9 cellular contexts compared by ENCODE assay signal in genomic region chr10:132411561-132412253, GRCh38. TPM values are rescaled to one million over a fixed set of nuclear protein-coding genes. Genes with fewer than 3 reads are reported as not detected.
A peak's percentile ranks its signal among the peaks of the same experiment; 100 is the strongest.
DNase-seq lines count a peak whose midpoint lies in the region; ATAC-seq and TF ChIP-seq lines count a peak whose summit lies in the region.
"Had no signal": no experiment of that assay in that cellular context is flagged by ENCODE, and none has a peak within 500 bp of the region (broad histone marks: within the 10 kb centered on the region; RNA-seq: fewer than 3 reads in every experiment).

No MANE protein-coding gene starts in this region.

- POLR2A ChIA-PET in activated CD8-positive, alpha-beta T cell treated with anti-CD3 and anti-CD28 coated beads for 36 hours (lab: Charles Lee) = interaction anchor here (1.7 to 3.0 kb wide), 2 partner anchors 8 to 11 kb away, joined by 4 to 14 read pairs; no protein-coding TSS in a partner anchor

- H3K4me3 Mint-ChIP-seq in immature natural killer cell = no peak overlapping the region
- no peak overlapping the region for H3K4me3 Mint-ChIP-seq in activated CD8-positive, alpha-beta T cell treated with anti-CD3 and anti-CD28 coated beads for 36 hours

- H3K4me3 ChIP-seq in astrocyte of the spinal cord (ENCODE audit: low read depth, low read length) = no peak overlapping the region

- intact Hi-C loops in sciatic nerve (cut with DNase I) = no loop called here
- intact Hi-C loops in activated CD8-positive, alpha-beta T cell treated with anti-CD3 and anti-CD28 coated beads for 36 hours (cut with micrococcal nuclease) = no loop called here

- CTCF ChIA-PET in activated CD8-positive, alpha-beta T cell treated with anti-CD3 and anti-CD28 coated beads for 36 hours (lab: Charles Lee) = interaction anchor here (1.0 to 1.2 kb wide), 3 partner anchors 13 to 192 kb away, joined by 3 to 5 read pairs (median 4); no protein-coding TSS in a partner anchor

- in situ Hi-C loops in astrocyte of the spinal cord (cut with HindIII; ENCODE audit: low sequenced_read_pairs) = no loop called here

- H3K27ac Mint-ChIP-seq in immature natural killer cell = peak overlapping the region in 4 of 6 donors; percentile 39 to 88 (median 73)
- H3K27ac Mint-ChIP-seq in activated CD8-positive, alpha-beta T cell treated with anti-CD3 and anti-CD28 coated beads for 36 hours = no peak overlapping the region

- H3K27me3 Mint-ChIP-seq in immature natural killer cell (ENCODE audit: low read depth in 3 of 3) = peaks cover 3 to 17% (median 16%) of the 10 kb centered on the region in 3 donors
- no peaks in the 10 kb centered on the region for H3K27me3 Mint-ChIP-seq in activated CD8-positive, alpha-beta T cell treated with anti-CD3 and anti-CD28 coated beads for 36 hours

- ATAC-seq in sciatic nerve (peak; percentile 45), HG02678 (IDR thresholded peaks at IDR 0.05; ENCODE audit: unreplicated experiment) (no peak)
- ATAC-seq in activated CD8-positive, alpha-beta T cell treated with anti-CD3 and anti-CD28 coated beads for 36 hours = no peak

- peaks cover 0 to 9% (median 5%) of the 10 kb centered on the region in 3 donors for H3K36me3 Mint-ChIP-seq in immature natural killer cell
- no peaks in the 10 kb centered on the region for H3K36me3 Mint-ChIP-seq in activated CD8-positive, alpha-beta T cell treated with anti-CD3 and anti-CD28 coated beads for 36 hours (ENCODE audit: low read depth)

- DNase-seq in ELF-1 (ENCODE audit: low read depth, low spot score) = peak; percentile 72
- peak; percentile 34 for DNase-seq in astrocyte of the spinal cord (ENCODE audit: low read depth, low spot score)
- no peak for DNase-seq in immature natural killer cell
- DNase-seq in sciatic nerve (ENCODE audit: low spot score) = no peak
- no peak for DNase-seq in activated CD8-positive, alpha-beta T cell treated with anti-CD3 and anti-CD28 coated beads for 36 hours
- no peak for DNase-seq in erythroblast (lab: John Stamatoyannopoulos, UW)
- DNase-seq in NCI-H2029 (lab: John Stamatoyannopoulos, UW) = no peak
- DNase-seq: activated T-cell treated with anti-CD3 and anti-CD28 coated beads, Interleukin-2, amount 50 U/mL, for 48 hours had no signal

- no peak for TF ChIP-seq POLR2A in erythroblast (IDR thresholded peaks at IDR 0.05; ENCODE audit: low read length)

- peaks cover 49 to 51% of the 10 kb centered on the region in 2 donors for H3K4me1 Mint-ChIP-seq in immature natural killer cell
- H3K4me1 Mint-ChIP-seq in activated CD8-positive, alpha-beta T cell treated with anti-CD3 and anti-CD28 coated beads for 36 hours (ENCODE audit: low read depth) = peaks cover 6% of the 10 kb centered on the region

- H3K9me3 Mint-ChIP-seq in immature natural killer cell = no peaks in the 10 kb centered on the region
- no peaks in the 10 kb centered on the region for H3K9me3 Mint-ChIP-seq in activated CD8-positive, alpha-beta T cell treated with anti-CD3 and anti-CD28 coated beads for 36 hours

- TF ChIP-seq CTCF in astrocyte of the spinal cord (IDR thresholded peaks at IDR 0.05; ENCODE audit: low read depth, low read length) = peak; percentile 11
- TF ChIP-seq CTCF in activated CD8-positive, alpha-beta T cell treated with anti-CD3 and anti-CD28 coated beads for 36 hours (IDR thresholded peaks at IDR 0.05) = no peak

RNA-seq across cellular contexts. Expression of gene PWWP2B, which starts 14.7 kb away (rescaled TPM):
- polyA plus RNA-seq in immature natural killer cell = 1 to 10 TPM; 4.0 to 7.3 (median 4.3) TPM
- 13.3 TPM for total RNA-seq in sciatic nerve
- total RNA-seq in activated CD8-positive, alpha-beta T cell treated with anti-CD3 and anti-CD28 coated beads for 36 hours = 1 to 10 TPM; 6.0 to 6.6 TPM

Comparison
In these comparisons a context has a peak if more than half of its experiments do, and no peak if none do; other contexts are left out.
1. DNase-seq: peak in ELF-1 (single experiment) and astrocyte of the spinal cord (single experiment); none in immature natural killer cell (0 of 3), sciatic nerve (single experiment), activated CD8-positive, alpha-beta T cell treated with anti-CD3 and anti-CD28 coated beads for 36 hours (single experiment), erythroblast (0 of 2) and NCI-H2029 (single experiment).